In the genomic region with DNA sequence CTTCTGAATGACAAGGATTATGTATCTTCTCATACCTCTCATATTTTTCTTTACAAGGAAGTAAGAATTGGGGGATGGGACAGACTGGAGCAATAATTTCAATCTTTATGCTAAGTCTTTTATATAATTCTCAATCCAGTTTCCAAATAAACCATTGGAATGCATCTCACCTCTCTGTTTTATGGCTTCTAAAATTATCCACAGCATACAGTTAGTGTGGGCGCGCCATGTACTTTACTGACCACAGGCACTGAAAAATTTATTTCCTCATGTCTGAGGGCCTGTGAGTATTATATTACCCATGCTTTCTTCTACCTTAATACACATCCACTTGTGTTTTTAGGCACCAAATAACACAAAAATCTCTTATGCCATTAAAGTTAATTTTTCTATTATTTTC, we compare ENCODE assay signal across 23 cellular contexts.
"Had no signal": no experiment of that assay in that cellular context is flagged by ENCODE, and none has a peak within 500 bp of the region (broad histone marks: within the 10 kb centered on the region; RNA-seq: fewer than 3 reads in every experiment).

No MANE protein-coding gene starts in this region.

- H3K4me1 ChIP-seq: SJSA1 had no signal

- H3K4me3 ChIP-seq: SJSA1, SK-N-MC had no signal

- H3K36me3 ChIP-seq: SJSA1 had no signal

- H3K9me3 ChIP-seq: SJSA1 had no signal

- H3K27me3 ChIP-seq: SJSA1 had no signal

- ATAC-seq: HepG2 had no signal

- H3K27ac ChIP-seq: SJSA1, SK-N-MC had no signal

- DNase-seq: IMR-90, Karpas-422, KG1, MM.1S, NCI-H1092 treated with DMSO at 0.1 percent for 48 hours, NCI-H1436, NCI-H187, NCI-H2029, NCI-H2081 treated with DMSO at 0.1 percent for 48 hours, NCI-H2171, NCI-H226, NCI-H446, NCI-H510A, NCI-H524 treated with DMSO at 0.1 percent for 48 hours, NCI-H69, NCI-H774, Right ventricle myocardium superior, RPMI8226, SIG-M5, SW 1271 had no signal
